ENCODE assay signal across 8 cellular contexts in the genomic region with DNA sequence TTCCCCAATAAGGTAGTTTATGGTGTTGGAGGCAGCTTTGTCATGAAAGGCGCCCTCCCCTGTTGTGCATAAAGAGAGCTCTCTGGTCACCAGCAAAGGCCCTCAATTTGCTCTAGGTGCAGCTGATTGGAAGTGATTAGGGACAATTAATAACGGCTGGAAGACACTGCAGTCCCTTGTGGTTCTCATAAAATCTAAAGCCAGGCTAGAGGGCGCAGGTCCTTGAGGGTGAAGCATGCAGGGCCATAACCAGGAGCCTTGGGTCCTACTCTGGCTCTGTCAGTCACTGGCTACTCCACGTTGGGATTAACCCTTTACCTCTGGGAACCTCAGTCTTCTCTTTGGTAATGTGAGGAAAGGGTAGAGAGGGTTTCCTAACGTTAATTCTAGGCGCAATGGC. TPM values are rescaled to one million over a fixed set of nuclear protein-coding genes. Genes with fewer than 3 reads are reported as not detected.
DNase-seq lines count a peak whose midpoint lies in the region; ATAC-seq, FAIRE-seq and TF ChIP-seq lines count a peak whose summit lies in the region.

No MANE protein-coding gene starts in this region.

- peaks cover 0 to 15% (median 2%) of the 10 kb centered on the region in 3 donors for H3K36me3 Mint-ChIP-seq in CD8-positive, alpha-beta memory T cell

- intact Hi-C loops in K562 (cut with micrococcal nuclease), result no loop called here
- intact Hi-C loops in right lobe of liver (cut with DNase I), result no loop called here

- CTCF ChIA-PET in CD8-positive, alpha-beta memory T cell (lab: Charles Lee), result interaction anchor here (1.7 to 2.5 kb wide), 2 partner anchors 12 to 293 kb away, joined by 4 to 6 read pairs; a partner anchor contains a TSS
- CTCF ChIA-PET in K562 (lab: Yijun Ruan, JAX; ENCODE audit: low intra/inter-chr PET ratio), result no interaction called here

- TF ChIP-seq POLR2A in K562 (conservative IDR thresholded peaks at IDR 0.05) (no peak), right lobe of liver (IDR thresholded peaks at IDR 0.05) (no peak), upper lobe of left lung (IDR thresholded peaks at IDR 0.05) (no peak)

- peak overlapping the region; percentile 87 for H3K4me2 ChIP-seq in K562 (ENCODE audit: insufficient read depth, low read length)

- H4K20me1 ChIP-seq in K562 (replicated peaks; ENCODE audit: control insufficient read depth, insufficient read depth, low read length), result peaks cover 13% of the 10 kb centered on the region; the same call in 1 of the 2 replicates

- TF ChIP-seq RAD21 in K562 (CRISPR knock-in tag; conservative IDR thresholded peaks at IDR 0.05 in 1 of 2, IDR thresholded peaks at IDR 0.05 in 1 of 2), result no peak

- no peaks in the 10 kb centered on the region for H3K27me3 ChIP-seq in CD8-positive, alpha-beta memory T cell (ENCODE audit: insufficient read depth, low read length, poor library complexity, severe bottlenecking)
- H3K27me3 ChIP-seq in K562 (ENCODE audit: control insufficient read depth in 2 of 2, insufficient read depth in 2 of 2, low read length in 2 of 2), result no peaks in the 10 kb centered on the region
- no peaks in the 10 kb centered on the region for H3K27me3 ChIP-seq in right lobe of liver
- H3K27me3 ChIP-seq in upper lobe of left lung, result no peaks in the 10 kb centered on the region

- peak overlapping the region; percentile 94 to 100 (median 98) for H3K4me3 Mint-ChIP-seq in CD8-positive, alpha-beta memory T cell

- no peak overlapping the region for H3K27ac ChIP-seq in CD8-positive, alpha-beta memory T cell (ENCODE audit: low read depth, low read length)
- H3K27ac ChIP-seq in K562 (ENCODE audit: extremely low read depth, low read depth, low read length) (no peak overlapping the region), right lobe of liver (peak overlapping the region in 2 of 3 donors; percentile 1 to 87), upper lobe of left lung (peak overlapping the region; percentile 92 to 98 (median 96))

- no peaks in the 10 kb centered on the region for H3K36me3 ChIP-seq in CD8-positive, alpha-beta memory T cell (ENCODE audit: insufficient read depth, low read length)
- H3K36me3 ChIP-seq in K562 (ENCODE audit: control insufficient read depth, insufficient read depth, low read length) (no peaks in the 10 kb centered on the region), right lobe of liver (no peaks in the 10 kb centered on the region), upper lobe of left lung (no peaks in the 10 kb centered on the region)

- no peak overlapping the region; a peak in 1 of 4 replicates for H3K9ac ChIP-seq in K562 (ENCODE audit: insufficient read depth in 1 of 2, low read depth in 2 of 2, low read length in 2 of 2)

- in situ Hi-C loops in K562 (cut with MboI), result no loop called here

- WGBS in K562 (ENCODE audit: insufficient coverage, low coverage, missing lambda C conversion rate), result 13% methylated on average over 4 of the region's 6 CpGs
- 50% methylated on average over 5 of the region's 6 CpGs for WGBS in right lobe of liver (ENCODE audit: insufficient coverage, low coverage, low lambda C conversion rate, missing lambda C conversion rate)
- whole genome bisulfite sequencing in upper lobe of left lung, 2 donors, result 32 to 38% methylated on average over 5 to 6 of the region's 6 CpGs

- no peaks in the 10 kb centered on the region for H3K9me1 ChIP-seq in K562 (ENCODE audit: control insufficient read depth, insufficient read depth, low read length)

- no peak for DNase-seq in CD8-positive, alpha-beta memory T cell
- peak; percentile 40 for DNase-seq in NCI-H510A (lab: John Stamatoyannopoulos, UW)
- DNase-seq in K562 (ENCODE audit: extremely low read depth in 1 of 4, low spot score in 3 of 4), result peak in 3 of 4 experiments; percentile 6 to 32 (median 9)
- DNase-seq in right lobe of liver, result no peak
- DNase-seq in upper lobe of left lung, result no peak
- DNase-seq in frontal cortex (ENCODE audit: low spot score in 2 of 2), result no peak

- H3K27ac Mint-ChIP-seq in CD8-positive, alpha-beta memory T cell, result peak overlapping the region; percentile 82 to 98 (median 97)

- H3K4me3 ChIP-seq in CD8-positive, alpha-beta memory T cell (ENCODE audit: low read length), result peak overlapping the region; percentile 85
- H3K4me3 ChIP-seq in K562 (peak overlapping the region; percentile 91; the same call in 1 of the 2 replicates), right lobe of liver (peak overlapping the region; percentile 75 to 91 (median 85)), upper lobe of left lung (peak overlapping the region in 3 of 4 donors; percentile 76 to 90 (median 83))

- no peaks in the 10 kb centered on the region for H3K9me3 Mint-ChIP-seq in CD8-positive, alpha-beta memory T cell

- BruUV-seq in K562 (replicated peaks; lab: Mats Ljungman, UMichigan), result no TSS peak

- no peaks in the 10 kb centered on the region for H3K9me3 ChIP-seq in CD8-positive, alpha-beta memory T cell (ENCODE audit: low read length)
- H3K9me3 ChIP-seq in K562 (replicated peaks; ENCODE audit: control insufficient read depth, insufficient read depth, low read depth, low read length) (no peaks in the 10 kb centered on the region), right lobe of liver (no peaks in the 10 kb centered on the region), upper lobe of left lung (no peaks in the 10 kb centered on the region)

- H3K27me3 Mint-ChIP-seq in CD8-positive, alpha-beta memory T cell, result peaks cover 4 to 5% of the 10 kb centered on the region in 2 donors

- H3K4me1 ChIP-seq in CD8-positive, alpha-beta memory T cell (ENCODE audit: insufficient read depth, low read length), result peaks cover 8% of the 10 kb centered on the region
- peaks cover 11 to 16% of the 10 kb centered on the region in 2 experiments; a peak in 4 of 5 replicates for H3K4me1 ChIP-seq in K562 (replicated peaks in 1 of 2; ENCODE audit: control insufficient read depth in 2 of 2, insufficient read depth in 2 of 2, low read length in 2 of 2)
- H3K4me1 ChIP-seq in right lobe of liver, result peaks cover 0 to 35% (median under 1%) of the 10 kb centered on the region in 4 donors
- H3K4me1 ChIP-seq in upper lobe of left lung, result peaks cover 21 to 41% (median 34%) of the 10 kb centered on the region in 4 donors

- no peak for TF ChIP-seq EP300 in K562 (IDR thresholded peaks at IDR 0.05; ENCODE audit: low read length)
- no peak for TF ChIP-seq EP300 in upper lobe of left lung (IDR thresholded peaks at IDR 0.05)

- TF ChIP-seq CTCF in K562 (IDR thresholded peaks at IDR 0.05 in 2 of 3, conservative IDR thresholded peaks at IDR 0.05 in 1 of 3; ENCODE audit: insufficient read depth in 2 of 3, low read depth in 1 of 3, low read length in 3 of 3), result no peak
- no peak for TF ChIP-seq CTCF in right lobe of liver (IDR thresholded peaks at IDR 0.05)
- no peak for TF ChIP-seq CTCF in upper lobe of left lung (IDR thresholded peaks at IDR 0.05)

- peaks cover 27% of the 10 kb centered on the region for H3K79me2 ChIP-seq in K562 (ENCODE audit: control insufficient read depth, insufficient read depth, low read length)

- FAIRE-seq in K562 (lab: Jason Lieb, UNC) (peak; percentile 37), frontal cortex (lab: Jason Lieb, UNC) (no peak)

- peaks cover 22 to 35% (median 33%) of the 10 kb centered on the region in 3 donors for H3K4me1 Mint-ChIP-seq in CD8-positive, alpha-beta memory T cell

- peak; percentile 1 for ATAC-seq in GM19438 (IDR thresholded peaks at IDR 0.05; ENCODE audit: low read depth, unreplicated experiment)
- no peak for ATAC-seq in K562
- ATAC-seq in right lobe of liver, result no peak
- ATAC-seq in upper lobe of left lung (ENCODE audit: low FRiP score in 2 of 2), result no peak
- no peak for ATAC-seq in HG02642 (IDR thresholded peaks at IDR 0.05; ENCODE audit: poor library complexity, unreplicated experiment)

- H2AFZ ChIP-seq in K562 (ENCODE audit: low read depth, low read length), result no peak overlapping the region

- POLR2A ChIA-PET in CD8-positive, alpha-beta memory T cell (lab: Charles Lee), result interaction anchor here (0.8 to 1.7 kb wide), 2 partner anchors 10 to 294 kb away, joined by 3 to 4 read pairs; a partner anchor contains a TSS
- POLR2A ChIA-PET in K562 (lab: Yijun Ruan, JAX), result interaction anchor here (0.7 to 1.1 kb wide), 3 partner anchors 10 to 46 kb away, joined by 3 to 4 read pairs (median 3); no protein-coding TSS in a partner anchor

TF ChIP-seq in K562, 482 proteins besides CTCF, POLR2A, EP300 and RAD21 (continues in another document):
- TF ChIP-seq KLF1 (tag; IDR thresholded peaks at IDR 0.05) (no peak), SLC30A9 (CRISPR knock-in tag; IDR thresholded peaks at IDR 0.05) (no peak), TCF7L2 (IDR thresholded peaks at IDR 0.05; ENCODE audit: low read depth, low read length) (no peak), ZNF121 (CRISPR knock-in tag; conservative IDR thresholded peaks at IDR 0.05) (no peak), TCF7 (IDR thresholded peaks at IDR 0.05; ENCODE audit: borderline replicate concordance) (no peak), ZNF12 (CRISPR knock-in tag; IDR thresholded peaks at IDR 0.05) (no peak)

RNA-seq across cellular contexts. Expression of a gene that starts 1.9 kb away (rescaled TPM):
- 10 to 100 TPM; 12.3 to 14.4 TPM for total RNA-seq in CD8-positive, alpha-beta memory T cell
- 9.3 TPM for polyA plus RNA-seq in CD8-positive, alpha-beta memory T cell
- 14.8 and 51.6 TPM in 2 replicates for total RNA-seq in K562 (2011; cell fraction: chromatin; rRNA removed; ENCODE audit: low replicate concordance)
- 7.2 and 11.1 TPM in 2 replicates for total RNA-seq in K562 (2011; cell fraction: nucleolus; rRNA removed)
- total RNA-seq in K562 (2011; cell fraction: nucleoplasm; rRNA removed), result 19.7 and 34.7 TPM in 2 replicates
- total RNA-seq in K562 (2014; rRNA removed), result 3.0 and 4.3 TPM in 2 replicates
- 6.7 and 10.9 TPM in 2 replicates for total RNA-seq in K562 (2014; rRNA removed; fragmentation: Illumina TruSeq; extraction: Trizol)
- total RNA-seq in K562 (2015; rRNA removed; fragmentation: Illumina TruSeq; extraction: Trizol), result 4.6 and 5.5 TPM in 2 replicates
- 10.5 and 11.6 TPM in 2 replicates for total RNA-seq in K562 (2021)
- 8.4 and 10.5 TPM in 2 replicates for polyA plus RNA-seq in K562 (2011; rRNA removed)
- 1.2 and 3.4 TPM in 2 replicates for polyA plus RNA-seq in K562 (2011; cell fraction: cytosol; rRNA removed)
- polyA plus RNA-seq in K562 (2011; cell fraction: nucleus; rRNA removed), result 5.4 and 10.2 TPM in 2 replicates
- 3.9 and 5.9 TPM in 2 replicates for polyA plus RNA-seq in K562 (2012)
- 8.2 and 10.6 TPM in 2 replicates for polyA plus RNA-seq in K562 (2014; fragmentation: Illumina TruSeq; extraction: Trizol)
- polyA plus RNA-seq in K562 (2014; fragmentation: Nextera tagmentation; extraction: Ambion mirVana), result 1 to 10 TPM; 3.6 to 6.3 TPM
- polyA plus RNA-seq in K562 (2014; rRNA removed), result 5.0 and 7.0 TPM in 2 replicates
- 38.4 and 55.9 TPM in 2 replicates for polyA minus RNA-seq in K562 (2011; rRNA and poly(A)+ RNA removed)
- 3.5 and 3.6 TPM in 2 replicates for polyA minus RNA-seq in K562 (2011; cell fraction: cytosol; rRNA and poly(A)+ RNA removed)
- polyA minus RNA-seq in K562 (2011; cell fraction: nucleus; rRNA and poly(A)+ RNA removed), result 20.7 and 36.2 TPM in 2 replicates
- total RNA-seq in right lobe of liver, result 10 to 100 TPM; 17.2 to 43.6 (median 25.3) TPM
- 10 to 100 TPM; 34.4 to 94.4 (median 55.5) TPM for total RNA-seq in upper lobe of left lung
- 232 TPM for total RNA-seq in frontal cortex

Comparison
In these comparisons a context has a peak if more than half of its experiments do, and no peak if none do; other contexts are left out.
1. DNase-seq: peak in NCI-H510A (single experiment) and K562 (3 of 4); none in CD8-positive, alpha-beta memory T cell (0 of 5), right lobe of liver (0 of 3), upper lobe of left lung (0 of 2) and frontal cortex (0 of 2).
2. H3K27ac ChIP-seq: peak in right lobe of liver (2 of 3) and upper lobe of left lung (4 of 4); none in CD8-positive, alpha-beta memory T cell (single experiment) and K562 (single experiment).
3. Peak in every context shown above with its lines, with median percentiles within 50 percentile points of each other: H3K4me3 ChIP-seq.